8 cellular contexts compared by ENCODE assay signal in genomic region chr15:92884459-92884812, GRCh38. TPM values are rescaled to one million over a fixed set of nuclear protein-coding genes. Genes with fewer than 3 reads are reported as not detected.
DNase-seq lines count a peak whose midpoint lies in the region; ATAC-seq, FAIRE-seq and TF ChIP-seq lines count a peak whose summit lies in the region.

No MANE protein-coding gene starts in this region.

- no peaks in the 10 kb centered on the region for H3K9me3 Mint-ChIP-seq in mesothelial cell of epicardium

- H3K4me3 ChIP-seq in HUES48 (ENCODE audit: low read depth, low read length), result peak overlapping the region; percentile 87
- peak overlapping the region; percentile 76 for H3K4me3 ChIP-seq in bronchial epithelial cell (ENCODE audit: low read depth, low read length)

- no peak for ATAC-seq in HG03432 (IDR thresholded peaks at IDR 0.05; ENCODE audit: unreplicated experiment)

- H3K27me3 ChIP-seq in HUES48 (ENCODE audit: control insufficient read depth, insufficient read depth, low read length) (no peaks in the 10 kb centered on the region), bronchial epithelial cell (ENCODE audit: control insufficient read depth, insufficient read depth, low read length) (no peaks in the 10 kb centered on the region)

- no peaks in the 10 kb centered on the region for H3K27me3 Mint-ChIP-seq in mesothelial cell of epicardium (ENCODE audit: low read depth)

- peaks cover 33% of the 10 kb centered on the region for H3K4me1 ChIP-seq in HUES48 (ENCODE audit: control insufficient read depth, insufficient read depth, low read length)

- H3K9me3 ChIP-seq in HUES48 (ENCODE audit: control insufficient read depth, insufficient read depth, low read length), result no peaks in the 10 kb centered on the region

- no peak for TF ChIP-seq CTCF in 22Rv1 (IDR thresholded peaks at IDR 0.05)
- no peak for TF ChIP-seq CTCF in bronchial epithelial cell (IDR thresholded peaks at IDR 0.05; ENCODE audit: insufficient read depth, low read length, severe bottlenecking)
- no peak for TF ChIP-seq CTCF in mesothelial cell of epicardium (IDR thresholded peaks at IDR 0.05; ENCODE audit: unreplicated experiment)

- H3K4me3 Mint-ChIP-seq in mesothelial cell of epicardium, result peak overlapping the region; percentile 92

- peak overlapping the region; percentile 93 for H3K9ac ChIP-seq in HUES48 (ENCODE audit: low read depth, low read length)

- H3K4me1 Mint-ChIP-seq in mesothelial cell of epicardium, result peaks cover 59% of the 10 kb centered on the region

- DNase-seq in bronchial epithelial cell (ENCODE audit: low read depth) (peak; percentile 27), mesothelial cell of epicardium (ENCODE audit: low spot score in 2 of 2, unreplicated experiment in 2 of 2) (no peak), posterior cingulate gyrus (no peak), anterior cingulate cortex (lab: John Stamatoyannopoulos, UW) (no peak), middle frontal gyrus (ENCODE audit: extremely low spot score, low spot score) (no peak)

- peak overlapping the region; percentile 94 for H3K27ac Mint-ChIP-seq in mesothelial cell of epicardium

- peaks cover 23% of the 10 kb centered on the region for H3K36me3 Mint-ChIP-seq in mesothelial cell of epicardium

- intact Hi-C loops in posterior cingulate gyrus (cut with DNase I), result no loop called here

- no peak for FAIRE-seq in bronchial epithelial cell (lab: Jason Lieb, UNC)

- H3K36me3 ChIP-seq in HUES48 (ENCODE audit: control insufficient read depth, insufficient read depth, low read length), result peaks cover 50% of the 10 kb centered on the region
- no peaks in the 10 kb centered on the region for H3K36me3 ChIP-seq in bronchial epithelial cell (ENCODE audit: control insufficient read depth, insufficient read depth, low read length)

- H3K27ac ChIP-seq in 22Rv1 (peak overlapping the region; percentile 99), HUES48 (ENCODE audit: low read depth, low read length) (peak overlapping the region; percentile 98)

RNA-seq across cellular contexts. Expression of gene CHD2, which starts 15.7 kb away (rescaled TPM):
- total RNA-seq in bronchial epithelial cell, result 65.6 and 104 TPM in 2 replicates
- total RNA-seq in mesothelial cell of epicardium, result 178 to 183 TPM (median 180 TPM) in 3 replicates
